11 cellular contexts compared by ENCODE assay signal in genomic region chr5:139384591-139385051, GRCh38. TPM values are rescaled to one million over a fixed set of nuclear protein-coding genes. Genes with fewer than 3 reads are reported as not detected.
DNase-seq lines count a peak whose midpoint lies in the region; ATAC-seq, FAIRE-seq and TF ChIP-seq lines count a peak whose summit lies in the region.
"Had no signal": no experiment of that assay in that cellular context is flagged by ENCODE, and none has a peak within 500 bp of the region (broad histone marks: within the 10 kb centered on the region; RNA-seq: fewer than 3 reads in every experiment).

No MANE protein-coding gene starts in this region.

- CTCF ChIA-PET in activated CD8-positive, alpha-beta memory T cell treated with anti-CD3 and anti-CD28 coated beads, Interleukin-2, amount 10 ng/mL, durations not matched to agents 7 days and 5 days (lab: Charles Lee) = interaction anchor here (1.2 to 3.1 kb wide), 3 partner anchors 13 to 33 kb away, joined by 3 to 14 read pairs (median 4); no protein-coding TSS in a partner anchor

- H3K9me3 ChIP-seq in kidney (ENCODE audit: control insufficient read depth in 1 of 2, low read length in 2 of 2) = no peaks in the 10 kb centered on the region
- H3K9me3 ChIP-seq in thoracic aorta = no peaks in the 10 kb centered on the region

- peak; percentile 82 for TF ChIP-seq POLR2A in Raji (IDR thresholded peaks at IDR 0.05; ENCODE audit: insufficient read depth, low read depth, low read length)

- peak overlapping the region; percentile 17 to 61 for H3K9ac ChIP-seq in kidney (ENCODE audit: low read length in 2 of 2)

- H3K36me3 ChIP-seq in kidney (ENCODE audit: control insufficient read depth in 1 of 2, insufficient read depth in 2 of 2, low read length in 2 of 2) (peaks cover 0 to 4% of the 10 kb centered on the region in 2 donors), thoracic aorta (no peaks in the 10 kb centered on the region)

- H3K4me1 ChIP-seq in kidney (ENCODE audit: control insufficient read depth in 1 of 2, insufficient read depth in 1 of 2, low read depth in 1 of 2, low read length in 2 of 2) = peaks cover 19 to 21% of the 10 kb centered on the region in 2 donors
- peaks cover 3 to 13% of the 10 kb centered on the region in 2 donors for H3K4me1 ChIP-seq in thoracic aorta (ENCODE audit: control insufficient read depth in 1 of 2, low read depth in 2 of 2)

- peak overlapping the region; percentile 73 for H3K4me3 Mint-ChIP-seq in activated CD8-positive, alpha-beta memory T cell treated with anti-CD3 and anti-CD28 coated beads, Interleukin-2, amount 10 ng/mL, durations not matched to agents 7 days and 5 days

- peaks cover 5% of the 10 kb centered on the region for H3K36me3 Mint-ChIP-seq in activated CD8-positive, alpha-beta memory T cell treated with anti-CD3 and anti-CD28 coated beads, Interleukin-2, amount 10 ng/mL, durations not matched to agents 7 days and 5 days

- no peak for DNase-seq in activated CD8-positive, alpha-beta memory T cell treated with anti-CD3 and anti-CD28 coated beads, Interleukin-2, amount 10 ng/mL, durations not matched to agents 7 days and 5 days
- DNase-seq in activated CD8-positive, alpha-beta memory T cell treated with anti-CD3 and anti-CD28 coated beads, Interleukin-2, amount 50 U/mL, for 4 hours = no peak
- DNase-seq in kidney (no peak), thoracic aorta (ENCODE audit: low spot score) (no peak), hippocampal formation (lab: John Stamatoyannopoulos, UW) (no peak), DMS53 treated with DMSO at 0.1 percent for 48 hours (lab: John Stamatoyannopoulos, UW; ENCODE audit: unreplicated experiment) (no peak)
- DNase-seq: effector CD4-positive, alpha-beta T cell had no signal

- intact Hi-C loops in kidney (cut with DNase I) = no loop called here

- H3K27ac ChIP-seq in kidney (ENCODE audit: low read depth in 2 of 2, low read length in 2 of 2) (peak overlapping the region; percentile 32 to 68), thoracic aorta (no peak overlapping the region)

- H3K4me1 Mint-ChIP-seq in activated CD8-positive, alpha-beta memory T cell treated with anti-CD3 and anti-CD28 coated beads, Interleukin-2, amount 10 ng/mL, durations not matched to agents 7 days and 5 days = peaks cover 62% of the 10 kb centered on the region

- H3K27ac Mint-ChIP-seq in activated CD8-positive, alpha-beta memory T cell treated with anti-CD3 and anti-CD28 coated beads, Interleukin-2, amount 10 ng/mL, durations not matched to agents 7 days and 5 days = peak overlapping the region; percentile 97

- no peaks in the 10 kb centered on the region for H3K27me3 Mint-ChIP-seq in activated CD8-positive, alpha-beta memory T cell treated with anti-CD3 and anti-CD28 coated beads, Interleukin-2, amount 10 ng/mL, durations not matched to agents 7 days and 5 days

- no peak for FAIRE-seq in kidney (lab: Jason Lieb, UNC)

- peak; percentile 17 for ATAC-seq in activated CD8-positive, alpha-beta memory T cell treated with anti-CD3 and anti-CD28 coated beads, Interleukin-2, amount 10 ng/mL, durations not matched to agents 7 days and 5 days
- ATAC-seq in thoracic aorta (ENCODE audit: insufficient number of reproducible peaks, low FRiP score, low read depth) (no peak), GM21576 (IDR thresholded peaks at IDR 0.05; ENCODE audit: unreplicated experiment) (no peak)

- H3K4me3 ChIP-seq in kidney (ENCODE audit: low read length in 2 of 2) = peak overlapping the region in 1 of 2 donors; percentile 50
- H3K4me3 ChIP-seq in thoracic aorta = peak overlapping the region; percentile 66
- H3K4me3 ChIP-seq: lung had no signal

- no peaks in the 10 kb centered on the region for H3K27me3 ChIP-seq in thoracic aorta (replicated peaks; ENCODE audit: insufficient read depth)

- H3K9me3 Mint-ChIP-seq in activated CD8-positive, alpha-beta memory T cell treated with anti-CD3 and anti-CD28 coated beads, Interleukin-2, amount 10 ng/mL, durations not matched to agents 7 days and 5 days (ENCODE audit: low read depth) = no peaks in the 10 kb centered on the region

- TF ChIP-seq CTCF in kidney (IDR thresholded peaks at IDR 0.05; ENCODE audit: borderline replicate concordance, extremely low read depth, insufficient read depth) (no peak), thoracic aorta (IDR thresholded peaks at IDR 0.05) (no peak)

RNA-seq across cellular contexts. Expression of gene SLC23A1, which starts 1.5 kb away (rescaled TPM):
- 1 to 10 TPM; 1.9 to 2.5 TPM for total RNA-seq in activated CD8-positive, alpha-beta memory T cell treated with anti-CD3 and anti-CD28 coated beads, Interleukin-2, amount 10 ng/mL, durations not matched to agents 7 days and 5 days
- total RNA-seq in kidney (3.5 TPM), thoracic aorta (not detected)
- 31.9 TPM for polyA plus RNA-seq in kidney (ENCODE audit: insufficient read depth, low read depth, low replicate concordance)
- polyA plus RNA-seq: AG04450 had no signal

RNA-seq across cellular contexts. Expression of gene MZB1, which starts 5.1 kb away (rescaled TPM):
- 10 to 100 TPM; 51.7 to 61.1 TPM for total RNA-seq in activated CD8-positive, alpha-beta memory T cell treated with anti-CD3 and anti-CD28 coated beads, Interleukin-2, amount 10 ng/mL, durations not matched to agents 7 days and 5 days
- total RNA-seq in kidney = 49.6 TPM
- 1.2 TPM for polyA plus RNA-seq in kidney (ENCODE audit: insufficient read depth, low read depth, low replicate concordance)
- total RNA-seq in thoracic aorta = not detected
- polyA plus RNA-seq: AG04450 had no signal

RNA-seq across cellular contexts. Expression of gene PROB1, which starts 10.3 kb away (rescaled TPM):
- 10 to 100 TPM in 1 of 2 experiments, 1 to 10 TPM in 1; 6.3 to 10.9 TPM for total RNA-seq in activated CD8-positive, alpha-beta memory T cell treated with anti-CD3 and anti-CD28 coated beads, Interleukin-2, amount 10 ng/mL, durations not matched to agents 7 days and 5 days
- total RNA-seq in kidney = 3.8 TPM
- 1.5 TPM for polyA plus RNA-seq in kidney (ENCODE audit: insufficient read depth, low read depth, low replicate concordance)
- 1 to 10 TPM; 1.9 to 4.9 TPM for total RNA-seq in thoracic aorta

RNA-seq across cellular contexts. Expression of gene SPATA24, which starts 19.3 kb away (rescaled TPM):
- 1 to 10 TPM; 5.8 to 6.2 TPM for total RNA-seq in activated CD8-positive, alpha-beta memory T cell treated with anti-CD3 and anti-CD28 coated beads, Interleukin-2, amount 10 ng/mL, durations not matched to agents 7 days and 5 days
- total RNA-seq in kidney = 6.8 TPM
- 21.6 TPM for polyA plus RNA-seq in kidney (ENCODE audit: insufficient read depth, low read depth, low replicate concordance)
- 10 to 100 TPM in 1 of 2 donors, 1 to 10 TPM in 1; 1.2 to 11.6 TPM for total RNA-seq in thoracic aorta

RNA-seq across cellular contexts. Expression of gene PAIP2, which starts 43.0 kb away (rescaled TPM):
- total RNA-seq in activated CD8-positive, alpha-beta memory T cell treated with anti-CD3 and anti-CD28 coated beads, Interleukin-2, amount 10 ng/mL, durations not matched to agents 7 days and 5 days = 100 to 1,000 TPM in 1 of 2 experiments, 10 to 100 TPM in 1; 83.4 to 112 TPM
- total RNA-seq in kidney = 68.0 TPM
- polyA plus RNA-seq in kidney (ENCODE audit: insufficient read depth, low read depth, low replicate concordance) = 121 TPM
- 10 to 100 TPM; 53.9 to 65.6 TPM for total RNA-seq in thoracic aorta

Comparison
In these comparisons a context has a peak if more than half of its experiments do, and no peak if none do; other contexts are left out.
1. H3K27ac ChIP-seq: peak in kidney (2 of 2); none in thoracic aorta (0 of 2).
2. RNA of gene MZB1, which starts 5.1 kb away (total RNA-seq): 51.7 to 61.1 TPM in activated CD8-positive, alpha-beta memory T cell treated with anti-CD3 and anti-CD28 coated beads, Interleukin-2, amount 10 ng/mL, durations not matched to agents 7 days and 5 days and 49.6 TPM in kidney (single experiment); not detected in thoracic aorta; every median in the first group is over 10 times any median in the second.